In the genomic region with DNA sequence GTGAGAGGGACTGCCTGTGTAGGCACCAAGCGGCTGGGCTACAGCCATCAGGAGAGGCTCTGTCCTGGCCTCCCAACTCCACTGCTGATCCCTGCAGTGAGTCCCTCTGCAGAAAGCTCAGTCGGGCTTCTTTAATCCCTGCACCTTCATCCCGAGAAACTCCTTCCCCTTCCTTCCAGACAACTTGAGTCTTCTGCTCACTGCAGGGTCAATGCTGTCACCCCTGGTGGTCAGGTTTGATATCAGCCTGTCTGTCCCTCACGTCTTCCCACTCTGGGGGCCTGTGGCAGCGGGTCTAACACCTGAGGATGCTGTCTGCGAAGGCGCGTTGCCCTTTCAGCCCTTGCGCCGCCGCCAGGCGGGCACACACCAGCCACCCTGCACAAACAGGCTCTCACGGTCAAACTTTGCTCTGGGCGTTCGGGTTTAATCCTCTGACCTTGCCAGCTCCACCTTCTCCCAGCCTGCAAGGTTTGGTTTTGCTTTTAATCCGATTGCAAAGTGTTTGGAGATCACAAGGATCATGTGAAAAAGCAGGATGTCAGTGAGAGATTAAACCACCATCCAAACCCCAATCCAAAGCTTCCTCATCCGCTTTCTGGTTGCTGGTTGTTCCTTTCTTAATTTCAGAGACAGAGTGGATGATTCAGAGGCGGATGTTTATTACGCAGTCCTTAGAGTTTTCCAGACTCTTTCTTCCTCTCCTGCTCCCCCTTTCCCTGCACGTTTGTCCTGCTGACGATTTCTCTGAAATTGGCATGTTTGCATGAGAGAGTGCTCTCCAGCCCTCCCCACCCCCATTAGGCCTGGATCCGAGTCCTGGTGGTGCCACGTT, we compare ENCODE assay signal across 2 cellular contexts.
TF ChIP-seq lines count a peak whose summit lies in the region.

No MANE protein-coding gene starts in this region.

TF ChIP-seq in IMR-90, 13 proteins besides CTCF, POLR2A, EP300 and RAD21:
- TF ChIP-seq CEBPB (IDR thresholded peaks at IDR 0.05; ENCODE audit: low read depth, low read length) (no peak), MAFK (IDR thresholded peaks at IDR 0.05; ENCODE audit: low read depth, low read length) (no peak), FOS (IDR thresholded peaks at IDR 0.05; ENCODE audit: low read depth, low read length) (no peak), RFX5 (IDR thresholded peaks at IDR 0.05; ENCODE audit: low read depth, low read length) (no peak)
- TF ChIP-seq, protein P1, sequence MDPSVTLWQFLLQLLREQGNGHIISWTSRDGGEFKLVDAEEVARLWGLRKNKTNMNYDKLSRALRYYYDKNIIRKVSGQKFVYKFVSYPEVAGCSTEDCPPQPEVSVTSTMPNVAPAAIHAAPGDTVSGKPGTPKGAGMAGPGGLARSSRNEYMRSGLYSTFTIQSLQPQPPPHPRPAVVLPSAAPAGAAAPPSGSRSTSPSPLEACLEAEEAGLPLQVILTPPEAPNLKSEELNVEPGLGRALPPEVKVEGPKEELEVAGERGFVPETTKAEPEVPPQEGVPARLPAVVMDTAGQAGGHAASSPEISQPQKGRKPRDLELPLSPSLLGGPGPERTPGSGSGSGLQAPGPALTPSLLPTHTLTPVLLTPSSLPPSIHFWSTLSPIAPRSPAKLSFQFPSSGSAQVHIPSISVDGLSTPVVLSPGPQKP (IDR thresholded peaks at IDR 0.05; ENCODE audit: borderline replicate concordance, low read depth, low read length) = no peak

TF ChIP-seq in H1, 55 proteins besides CTCF, POLR2A, EP300 and RAD21:
- no peak for TF ChIP-seq KDM5A (IDR thresholded peaks at IDR 0.05; ENCODE audit: low read length)
- TF ChIP-seq GTF2F1 (IDR thresholded peaks at IDR 0.05; ENCODE audit: borderline replicate concordance, low read depth, low read length) = no peak
- no peak for TF ChIP-seq TBP (IDR thresholded peaks at IDR 0.05; ENCODE audit: low read depth, low read length)
- TF ChIP-seq, protein P2, sequence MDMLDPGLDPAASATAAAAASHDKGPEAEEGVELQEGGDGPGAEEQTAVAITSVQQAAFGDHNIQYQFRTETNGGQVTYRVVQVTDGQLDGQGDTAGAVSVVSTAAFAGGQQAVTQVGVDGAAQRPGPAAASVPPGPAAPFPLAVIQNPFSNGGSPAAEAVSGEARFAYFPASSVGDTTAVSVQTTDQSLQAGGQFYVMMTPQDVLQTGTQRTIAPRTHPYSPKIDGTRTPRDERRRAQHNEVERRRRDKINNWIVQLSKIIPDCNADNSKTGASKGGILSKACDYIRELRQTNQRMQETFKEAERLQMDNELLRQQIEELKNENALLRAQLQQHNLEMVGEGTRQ (IDR thresholded peaks at IDR 0.05; ENCODE audit: low read length) = no peak
- no peak for TF ChIP-seq CEBPB (IDR thresholded peaks at IDR 0.05; ENCODE audit: low read depth, low read length)
- no peak for TF ChIP-seq CREB1 (IDR thresholded peaks at IDR 0.05)
- TF ChIP-seq TAF1 (IDR thresholded peaks at IDR 0.05; ENCODE audit: low read depth, low read length) = no peak
- no peak for TF ChIP-seq BACH1 (IDR thresholded peaks at IDR 0.05; ENCODE audit: low read length)
- TF ChIP-seq EZH2 (IDR thresholded peaks at IDR 0.05; ENCODE audit: low read depth, low read length, severe bottlenecking) = no peak
- no peak for TF ChIP-seq NRF1 (IDR thresholded peaks at IDR 0.05; ENCODE audit: low read depth, low read length)
- TF ChIP-seq RNF2 (IDR thresholded peaks at IDR 0.05; ENCODE audit: borderline replicate concordance, low read depth, low read length, missing control alignments, poor library complexity, severe bottlenecking) = no peak
- no peak for TF ChIP-seq KDM1A (IDR thresholded peaks at IDR 0.05; ENCODE audit: borderline replicate concordance, low read length)
- TF ChIP-seq CBX5 (IDR thresholded peaks at IDR 0.05; ENCODE audit: low read depth, low read length) = no peak
- no peak for TF ChIP-seq KDM4A (IDR thresholded peaks at IDR 0.05; ENCODE audit: low read depth, low read length, severe bottlenecking)
- no peak for TF ChIP-seq RXRA (IDR thresholded peaks at IDR 0.05; ENCODE audit: insufficient read depth, low read depth, low read length)
- TF ChIP-seq TEAD4 (IDR thresholded peaks at IDR 0.05; ENCODE audit: low read depth, low read length) = no peak
